In the genomic region with DNA sequence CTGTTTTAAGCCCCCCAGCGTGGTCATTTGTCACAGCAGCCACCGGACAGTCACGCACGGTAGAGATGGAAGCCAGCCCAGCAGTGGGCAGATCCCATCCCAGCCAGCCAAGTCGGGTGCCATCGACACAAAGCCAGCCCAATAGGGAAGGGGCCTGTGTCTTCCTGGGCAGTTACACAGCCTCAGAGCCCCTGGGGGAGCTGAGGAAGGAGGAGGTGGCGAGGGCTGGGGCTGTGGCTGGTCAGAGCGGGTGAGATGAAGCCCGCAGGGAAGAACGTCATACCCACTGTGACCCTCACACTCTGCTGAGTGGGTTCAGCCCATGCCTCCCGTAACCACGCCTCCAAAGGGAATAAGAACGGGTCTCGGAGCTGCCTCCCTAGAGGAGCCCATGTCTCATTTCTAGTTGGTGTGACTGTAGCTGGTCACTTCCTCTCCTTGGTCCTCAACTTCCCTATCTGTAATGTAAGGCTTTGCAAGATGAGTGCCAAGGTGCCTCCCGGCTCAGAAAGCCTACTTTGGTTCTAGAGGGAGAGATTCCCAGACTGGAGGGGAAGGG, we compare ENCODE assay signal across 1 cellular context.
TF ChIP-seq lines count a peak whose summit lies in the region.

No MANE protein-coding gene starts in this region.

TF ChIP-seq in HepG2, 621 proteins besides CTCF, POLR2A, EP300 and RAD21:
- no peak for TF ChIP-seq HMGA1 (CRISPR knock-in tag; conservative IDR thresholded peaks at IDR 0.05)
- TF ChIP-seq, protein P1, sequence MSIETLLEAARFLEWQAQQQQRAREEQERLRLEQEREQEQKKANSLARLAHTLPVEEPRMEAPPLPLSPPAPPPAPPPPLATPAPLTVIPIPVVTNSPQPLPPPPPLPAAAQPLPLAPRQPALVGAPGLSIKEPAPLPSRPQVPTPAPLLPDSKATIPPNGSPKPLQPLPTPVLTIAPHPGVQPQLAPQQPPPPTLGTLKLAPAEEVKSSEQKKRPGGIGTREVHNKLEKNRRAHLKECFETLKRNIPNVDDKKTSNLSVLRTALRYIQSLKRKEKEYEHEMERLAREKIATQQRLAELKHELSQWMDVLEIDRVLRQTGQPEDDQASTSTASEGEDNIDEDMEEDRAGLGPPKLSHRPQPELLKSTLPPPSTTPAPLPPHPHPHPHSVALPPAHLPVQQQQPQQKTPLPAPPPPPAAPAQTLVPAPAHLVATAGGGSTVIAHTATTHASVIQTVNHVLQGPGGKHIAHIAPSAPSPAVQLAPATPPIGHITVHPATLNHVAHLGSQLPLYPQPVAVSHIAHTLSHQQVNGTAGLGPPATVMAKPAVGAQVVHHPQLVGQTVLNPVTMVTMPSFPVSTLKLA (IDR thresholded peaks at IDR 0.05) = no peak
